In genomic region chr12:66679441-66680069, GRCh38 we compare ENCODE assay signal across 20 cellular contexts. TPM values are rescaled to one million over a fixed set of nuclear protein-coding genes. Genes with fewer than 3 reads are reported as not detected.
DNase-seq lines count a peak whose midpoint lies in the region; ATAC-seq and TF ChIP-seq lines count a peak whose summit lies in the region.
"Had no signal": no experiment of that assay in that cellular context is flagged by ENCODE, and none has a peak within 500 bp of the region (broad histone marks: within the 10 kb centered on the region; RNA-seq: fewer than 3 reads in every experiment).

No MANE protein-coding gene starts in this region.

- ATAC-seq in heart right ventricle: peak in 1 of 8 donors; percentile 47
- no peak for ATAC-seq in activated CD4-positive, CD25-positive, alpha-beta regulatory T cell treated with anti-CD3 and anti-CD28 coated beads, Interleukin-2, amount 50 U/mL, for 24 hours
- ATAC-seq in HG02840 (IDR thresholded peaks at IDR 0.05; ENCODE audit: low FRiP score, unreplicated experiment): no peak
- ATAC-seq: stimulated activated effector memory CD8-positive, alpha-beta T cell treated with anti-CD3 and anti-CD28 coated beads, Interleukin-12 subunit alpha, Interleukin-12 subunit beta, amount 100 ng/mL, for 72 hours had no signal

- peak overlapping the region; percentile 58 for H3K4me2 ChIP-seq in neural progenitor cell

- H3K27me3 Mint-ChIP-seq in neural progenitor cell (ENCODE audit: insufficient read depth, low read depth): no peaks in the 10 kb centered on the region

- H3K36me3 ChIP-seq in heart right ventricle (no peaks in the 10 kb centered on the region), neural progenitor cell (no peaks in the 10 kb centered on the region)
- H3K36me3 ChIP-seq: breast epithelium, neutrophil had no signal

- H3K27ac Mint-ChIP-seq in neural progenitor cell: peak overlapping the region; percentile 90
- H3K27ac Mint-ChIP-seq: dendritic cell treated with granulocyte-macrophage colony-stimulating factor and Interleukin-4, amounts not matched to agents 40 ng/mL and 50 ng/mL, for 4 days; stimulated activated effector memory CD8-positive, alpha-beta T cell treated with anti-CD3 and anti-CD28 coated beads, Interleukin-12 subunit alpha, Interleukin-12 subunit beta, amount 100 ng/mL, for 72 hours had no signal

- DNase-seq in HEK293T (ENCODE audit: extremely low spot score) (no peak), NCI-H446 (lab: John Stamatoyannopoulos, UW) (peak; percentile 26 to 71), heart right ventricle (no peak), neural progenitor cell (ENCODE audit: low spot score) (no peak), GF-D8 (lab: John Stamatoyannopoulos, UW) (no peak)
- DNase-seq: activated CD4-positive, CD25-positive, alpha-beta regulatory T cell treated with anti-CD3 and anti-CD28 coated beads, Interleukin-2, amount 50 U/mL, for 72 hours; activated CD8-positive, alpha-beta memory T cell treated with anti-CD3 and anti-CD28 coated beads for 24 hours; AML-193; GOT3; Karpas-422; NCI-H1048; NK-92 treated with Interleukin-12 subunit alpha and Interleukin-12 subunit beta, amount 100 ng/mL, for 24 hours; RPMI8226; T1000 had no signal

- H3K9me3 ChIP-seq in heart right ventricle (no peaks in the 10 kb centered on the region), neural progenitor cell (ENCODE audit: low read depth) (no peaks in the 10 kb centered on the region)
- H3K9me3 ChIP-seq: breast epithelium, neutrophil had no signal

- no peaks in the 10 kb centered on the region for H3K36me3 Mint-ChIP-seq in neural progenitor cell
- H3K36me3 Mint-ChIP-seq: stimulated activated effector memory CD8-positive, alpha-beta T cell treated with anti-CD3 and anti-CD28 coated beads, Interleukin-12 subunit alpha, Interleukin-12 subunit beta, amount 100 ng/mL, for 72 hours had no signal

- H3F3A ChIP-seq in neural progenitor cell (ENCODE audit: low read depth): no peaks in the 10 kb centered on the region

- no peaks in the 10 kb centered on the region for H3K9me3 Mint-ChIP-seq in neural progenitor cell
- H3K9me3 Mint-ChIP-seq: dendritic cell treated with granulocyte-macrophage colony-stimulating factor and Interleukin-4, amounts not matched to agents 40 ng/mL and 50 ng/mL, for 4 days; stimulated activated effector memory CD8-positive, alpha-beta T cell treated with anti-CD3 and anti-CD28 coated beads, Interleukin-12 subunit alpha, Interleukin-12 subunit beta, amount 100 ng/mL, for 72 hours had no signal

- H3K4me3 ChIP-seq in heart right ventricle (peak overlapping the region in 6 of 10 donors; percentile 14 to 33 (median 18)), neural progenitor cell (peak overlapping the region; percentile 8)
- H3K4me3 ChIP-seq: breast epithelium had no signal

- 48 to 53% methylated on average over 7 of the region's 7 CpGs for WGBS in heart right ventricle, 2 donors

- POLR2A ChIA-PET in HEK293T (lab: Yijun Ruan, JAX): no interaction called here

- H3K27me3 ChIP-seq in heart right ventricle: peaks cover 0 to 36% (median 9%) of the 10 kb centered on the region in 7 donors
- H3K27me3 ChIP-seq in neural progenitor cell: no peaks in the 10 kb centered on the region
- H3K27me3 ChIP-seq: breast epithelium, neutrophil had no signal

- CTCF ChIA-PET in HEK293T (lab: Yijun Ruan, JAX): interaction anchor here (0.6 kb wide), 1 partner anchor 646 kb away, joined by 4 read pairs; no protein-coding TSS in a partner anchor

- intact Hi-C loops in heart right ventricle (cut with DNase I): loop anchor here in 1 of 10 donors (10.0 kb wide), 1 partner anchor 545 kb away; no protein-coding TSS in a partner anchor

- H3K4me3 Mint-ChIP-seq in neural progenitor cell: peak overlapping the region; percentile 80
- H3K4me3 Mint-ChIP-seq: dendritic cell treated with granulocyte-macrophage colony-stimulating factor and Interleukin-4, amounts not matched to agents 40 ng/mL and 50 ng/mL, for 4 days; stimulated activated effector memory CD8-positive, alpha-beta T cell treated with anti-CD3 and anti-CD28 coated beads, Interleukin-12 subunit alpha, Interleukin-12 subunit beta, amount 100 ng/mL, for 72 hours had no signal

- peaks cover 5% of the 10 kb centered on the region for H3K79me2 ChIP-seq in neural progenitor cell (ENCODE audit: low read depth)

- H3K9ac ChIP-seq in neural progenitor cell: no peak overlapping the region

- H2AFZ ChIP-seq in neural progenitor cell (replicated peaks): no peak overlapping the region

- no peak for TF ChIP-seq CTCF in heart right ventricle (IDR thresholded peaks at IDR 0.05)
- TF ChIP-seq CTCF in neural progenitor cell (IDR thresholded peaks at IDR 0.05): no peak

- peaks cover 7% of the 10 kb centered on the region for H4K20me1 ChIP-seq in neural progenitor cell (ENCODE audit: low read depth)

- H3K27ac ChIP-seq in heart right ventricle: no peak overlapping the region
- no peak overlapping the region for H3K27ac ChIP-seq in neural progenitor cell
- H3K27ac ChIP-seq: breast epithelium, neutrophil had no signal

- H3K4me1 ChIP-seq in heart right ventricle: peaks cover 0 to 7% (median 3%) of the 10 kb centered on the region in 9 donors
- H3K4me1 ChIP-seq in neural progenitor cell: peaks cover 22% of the 10 kb centered on the region
- H3K4me1 ChIP-seq: breast epithelium had no signal

- peaks cover 41% of the 10 kb centered on the region for H3K4me1 Mint-ChIP-seq in neural progenitor cell
- H3K4me1 Mint-ChIP-seq: stimulated activated effector memory CD8-positive, alpha-beta T cell treated with anti-CD3 and anti-CD28 coated beads, Interleukin-12 subunit alpha, Interleukin-12 subunit beta, amount 100 ng/mL, for 72 hours had no signal

TF ChIP-seq in HEK293T, 16 proteins besides CTCF, POLR2A, EP300 and RAD21:
- TF ChIP-seq CTBP1 (IDR thresholded peaks at IDR 0.05; ENCODE audit: borderline replicate concordance): no peak
- 0 out of 2 replicates have a peak, but pooled peaks have one; percentile 30 for TF ChIP-seq ZNF384 (IDR thresholded peaks at IDR 0.05)

RNA-seq across cellular contexts. Expression of gene GRIP1, which starts 0.7 kb away (rescaled TPM):
- total RNA-seq in heart right ventricle (1 to 10 TPM in 9 of 10 donors, under 1 TPM in 1; 0.96 to 7.3 (median 2.3) TPM), neural progenitor cell (ENCODE audit: low replicate concordance) (25.0 and 38.2 TPM in 2 replicates)
- under 1 TPM; 0.12 to 0.95 TPM for polyA plus RNA-seq in heart right ventricle

Comparison
In these comparisons a context has a peak if more than half of its experiments do, and no peak if none do; other contexts are left out.
1. DNase-seq: peak in NCI-H446 (2 of 2); none in HEK293T (single experiment), heart right ventricle (0 of 2), neural progenitor cell (single experiment) and GF-D8 (single experiment).